10 cellular contexts compared by ENCODE assay signal in genomic region chr16:89491974-89492687, GRCh38. TPM values are rescaled to one million over a fixed set of nuclear protein-coding genes. Genes with fewer than 3 reads are reported as not detected.
DNase-seq lines count a peak whose midpoint lies in the region; ATAC-seq, FAIRE-seq and TF ChIP-seq lines count a peak whose summit lies in the region.
"Had no signal": no experiment of that assay in that cellular context is flagged by ENCODE, and none has a peak within 500 bp of the region (broad histone marks: within the 10 kb centered on the region; RNA-seq: fewer than 3 reads in every experiment).

No MANE protein-coding gene starts in this region.

- H3K36me3 ChIP-seq in Caco-2 (ENCODE audit: control insufficient read depth, insufficient read depth, low read length) (no peaks in the 10 kb centered on the region), neutrophil (peaks cover 16% of the 10 kb centered on the region), pancreas (no peaks in the 10 kb centered on the region)

- H3K9me3 ChIP-seq in Caco-2 (no peaks in the 10 kb centered on the region), neutrophil (no peaks in the 10 kb centered on the region), pancreas (no peaks in the 10 kb centered on the region)

- CTCF ChIA-PET in Caco-2 (lab: Charles Lee): interaction anchor here (0.7 kb wide), 1 partner anchor 117 kb away, joined by 4 read pairs; no protein-coding TSS in a partner anchor

- H3K4me3 ChIP-seq in Caco-2 (ENCODE audit: low read depth, low read length) (peak overlapping the region; percentile 65), neutrophil (ENCODE audit: low read depth in 1 of 2, low read length in 1 of 2) (peak overlapping the region; percentile 94 to 97), pancreas (peak overlapping the region in 2 of 4 donors; percentile 90 to 91)

- H3K27me3 Mint-ChIP-seq in Caco-2 (ENCODE audit: insufficient read depth, unreplicated experiment): no peaks in the 10 kb centered on the region
- H3K27me3 Mint-ChIP-seq in dendritic cell treated with granulocyte-macrophage colony-stimulating factor and Interleukin-4, amounts not matched to agents 40 ng/mL and 50 ng/mL, for 4 days: no peaks in the 10 kb centered on the region

- no TSS peak for BruUV-seq in Caco-2 (replicated peaks; lab: Mats Ljungman, UMichigan)

- H3K27ac ChIP-seq in neutrophil (peak overlapping the region; percentile 99), pancreas (no peak overlapping the region)

- WGBS in pancreas, 2 donors: 70 to 80% methylated on average over 24 of the region's 24 CpGs

- ATAC-seq in GM19397 (IDR thresholded peaks at IDR 0.05; ENCODE audit: unreplicated experiment): no peak
- ATAC-seq in pancreas: no peak
- ATAC-seq in HG03139 (IDR thresholded peaks at IDR 0.05; ENCODE audit: unreplicated experiment): no peak

- H3K4me1 ChIP-seq in Caco-2: peaks cover 11% of the 10 kb centered on the region
- H3K4me1 ChIP-seq in neutrophil (ENCODE audit: control insufficient read depth in 1 of 2, insufficient read depth in 1 of 2, low read depth in 1 of 2, low read length in 1 of 2): peaks cover 35 to 40% of the 10 kb centered on the region in 2 experiments
- H3K4me1 ChIP-seq in pancreas: peaks cover 9 to 25% (median 18%) of the 10 kb centered on the region in 3 donors

- peaks cover 36% of the 10 kb centered on the region for H3K4me1 Mint-ChIP-seq in Caco-2 (ENCODE audit: low read depth, unreplicated experiment)
- peaks cover 62% of the 10 kb centered on the region for H3K4me1 Mint-ChIP-seq in dendritic cell treated with granulocyte-macrophage colony-stimulating factor and Interleukin-4, amounts not matched to agents 40 ng/mL and 50 ng/mL, for 4 days (ENCODE audit: low read depth)

- FAIRE-seq in pancreas (lab: Jason Lieb, UNC): no peak

- POLR2A ChIA-PET in Caco-2 (lab: Charles Lee): no interaction called here

- no peaks in the 10 kb centered on the region for H3K27me3 ChIP-seq in Caco-2 (replicated peaks; ENCODE audit: control insufficient read depth, insufficient read depth, low read length)
- no peaks in the 10 kb centered on the region for H3K27me3 ChIP-seq in neutrophil
- no peaks in the 10 kb centered on the region for H3K27me3 ChIP-seq in pancreas

- peak overlapping the region; percentile 91 for H3K27ac Mint-ChIP-seq in Caco-2 (ENCODE audit: unreplicated experiment)
- peak overlapping the region; percentile 91 for H3K27ac Mint-ChIP-seq in dendritic cell treated with granulocyte-macrophage colony-stimulating factor and Interleukin-4, amounts not matched to agents 40 ng/mL and 50 ng/mL, for 4 days

- H3K9me3 Mint-ChIP-seq in Caco-2 (ENCODE audit: unreplicated experiment): no peaks in the 10 kb centered on the region
- no peaks in the 10 kb centered on the region for H3K9me3 Mint-ChIP-seq in dendritic cell treated with granulocyte-macrophage colony-stimulating factor and Interleukin-4, amounts not matched to agents 40 ng/mL and 50 ng/mL, for 4 days

- H3K4me3 Mint-ChIP-seq in Caco-2 (ENCODE audit: unreplicated experiment): peak overlapping the region; percentile 89
- H3K4me3 Mint-ChIP-seq in dendritic cell treated with granulocyte-macrophage colony-stimulating factor and Interleukin-4, amounts not matched to agents 40 ng/mL and 50 ng/mL, for 4 days: peak overlapping the region; percentile 84

- intact Hi-C loops in Caco-2 (cut with micrococcal nuclease; ENCODE audit: unreplicated experiment) (no loop called here), pancreas (cut with DNase I) (no loop called here)
- intact Hi-C loops in dendritic cell treated with granulocyte-macrophage colony-stimulating factor and Interleukin-4, amounts not matched to agents 40 ng/mL and 50 ng/mL, for 4 days (cut with micrococcal nuclease): loop anchor here (10.0 kb wide), 1 partner anchor 73 kb away; the partner anchor contains the start of gene RPL13

- H3K36me3 Mint-ChIP-seq in Caco-2 (ENCODE audit: insufficient read depth, unreplicated experiment): peaks cover 50% of the 10 kb centered on the region
- peaks cover 34% of the 10 kb centered on the region for H3K36me3 Mint-ChIP-seq in dendritic cell treated with granulocyte-macrophage colony-stimulating factor and Interleukin-4, amounts not matched to agents 40 ng/mL and 50 ng/mL, for 4 days (ENCODE audit: low read depth)

- DNase-seq in Caco-2: no peak
- peak; percentile 25 for DNase-seq in NCI-H2227 treated with DMSO at 0.1 percent for 48 hours (lab: John Stamatoyannopoulos, UW)
- DNase-seq in pancreas: no peak
- no peak for DNase-seq in DMS53 (lab: John Stamatoyannopoulos, UW)
- DNase-seq: caudate nucleus, NCI-H2029 treated with DMSO at 0.1 percent for 48 hours had no signal

- TF ChIP-seq CTCF in Caco-2 (IDR thresholded peaks at IDR 0.05; ENCODE audit: insufficient read depth in 1 of 2, low read depth in 1 of 2, low read length in 1 of 2, severe bottlenecking in 1 of 2, unreplicated experiment in 1 of 2) (no peak), neutrophil (IDR thresholded peaks at IDR 0.05) (no peak), pancreas (IDR thresholded peaks at IDR 0.05) (no peak)

RNA-seq across cellular contexts. Expression of gene ANKRD11, which starts 1.8 kb away (rescaled TPM):
- total RNA-seq in Caco-2 (2022): 297 TPM in 2 replicates
- 10 to 100 TPM; 43.9 to 74.0 (median 44.9) TPM for total RNA-seq in pancreas
- 10 to 100 TPM; 47.0 to 74.0 TPM for polyA plus RNA-seq in pancreas

RNA-seq across cellular contexts. Expression of gene SPG7, which starts 16.1 kb away (rescaled TPM):
- total RNA-seq in Caco-2 (2022) (159 and 178 TPM in 2 replicates), pancreas (10 to 100 TPM; 25.7 to 56.2 (median 44.5) TPM)
- polyA plus RNA-seq in pancreas: 100 to 1,000 TPM; 164 to 212 TPM
